Comparison of ENCODE assay signal across 7 cellular contexts in the genomic region with DNA sequence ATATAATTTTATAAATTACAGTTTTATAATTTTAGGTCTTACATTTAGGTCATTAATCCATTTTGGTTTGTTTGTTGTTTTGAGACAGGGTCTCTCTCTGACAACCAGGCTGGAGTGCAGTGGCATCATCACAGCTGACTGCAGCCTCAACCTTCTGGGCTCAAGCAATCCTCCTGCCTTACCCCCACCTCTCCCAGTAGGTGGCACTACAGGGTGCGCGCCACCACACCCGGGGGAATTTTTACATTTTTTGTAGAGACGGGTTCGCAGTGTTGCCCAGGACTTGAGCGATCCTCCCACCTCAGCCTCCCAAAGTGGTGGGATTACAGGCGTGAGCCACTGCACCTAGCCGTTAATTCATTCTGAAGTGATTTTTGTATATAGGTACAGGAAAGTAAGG.
DNase-seq lines count a peak whose midpoint lies in the region; ATAC-seq, FAIRE-seq and TF ChIP-seq lines count a peak whose summit lies in the region.
"Not testable (repeated sequence)": the region's sequence is repeated elsewhere in the genome, so short reads cannot be mapped to it uniquely, and the experiment has no call there.

No MANE protein-coding gene starts in this region.

- H3K4me2 ChIP-seq in GM23338; HepG2 (ENCODE audit: low read depth, low read length): not testable (repeated sequence)

- not testable (repeated sequence) for H3K27me3 ChIP-seq in GM23338 (ENCODE audit: insufficient read depth); HepG2 (ENCODE audit: control insufficient read depth in 1 of 2, insufficient read depth in 2 of 2, low read length in 2 of 2)

- H3K4me1 Mint-ChIP-seq in GM23338; activated T-helper 17 cell treated with anti-CD3 and anti-CD28 coated beads, Interleukin-2, amount 50 U/mL, for 72 hours; stimulated activated memory B cell treated with anti-CD40 and anti-IgM and Interleukin-4, amounts not matched to agents 10 μg/mL and 1 μg/mL and 100 μg/mL, for 72 hours: not testable (repeated sequence)

- H2AFZ ChIP-seq in GM23338; HepG2 (ENCODE audit: low read length): not testable (repeated sequence)

- H3K27me3 Mint-ChIP-seq in GM23338 (ENCODE audit: insufficient read depth, low read depth, poor library complexity); activated T-helper 17 cell treated with anti-CD3 and anti-CD28 coated beads, Interleukin-2, amount 50 U/mL, for 72 hours; stimulated activated memory B cell treated with anti-CD40 and anti-IgM and Interleukin-4, amounts not matched to agents 10 μg/mL and 1 μg/mL and 100 μg/mL, for 72 hours: not testable (repeated sequence)

- POLR2A ChIA-PET in HepG2 (lab: Yijun Ruan, JAX), result not testable (repeated sequence)

- H3K9ac ChIP-seq in HepG2 (ENCODE audit: insufficient read depth, low read depth, low read length), result not testable (repeated sequence)

- H3K27ac Mint-ChIP-seq in GM23338; activated T-helper 17 cell treated with anti-CD3 and anti-CD28 coated beads, Interleukin-2, amount 50 U/mL, for 72 hours; stimulated activated memory B cell treated with anti-CD40 and anti-IgM and Interleukin-4, amounts not matched to agents 10 μg/mL and 1 μg/mL and 100 μg/mL, for 72 hours: not testable (repeated sequence)

- intact Hi-C loops in HepG2 (cut with micrococcal nuclease; ENCODE audit: unreplicated experiment), result not testable (repeated sequence)

- TF ChIP-seq POLR2A in HepG2 (IDR thresholded peaks at IDR 0.05; ENCODE audit: insufficient read depth in 1 of 2, low read depth in 2 of 2, low read length in 2 of 2), result not testable (repeated sequence)

- TF ChIP-seq CTCF in GM23338 (conservative IDR thresholded peaks at IDR 0.05; ENCODE audit: low read depth in 2 of 2); HepG2 (CRISPR knock-in tag; IDR thresholded peaks at IDR 0.05): not testable (repeated sequence)

- TF ChIP-seq EP300 in HepG2 (IDR thresholded peaks at IDR 0.05; ENCODE audit: low read depth in 2 of 2, low read length in 2 of 2); HepG2 (CRISPR knock-in tag; IDR thresholded peaks at IDR 0.05; ENCODE audit: borderline replicate concordance): not testable (repeated sequence)

- H3F3A ChIP-seq in GM23338 (replicated peaks; ENCODE audit: low read depth), result not testable (repeated sequence)

- CTCF ChIA-PET in HepG2 (lab: Yijun Ruan, JAX; ENCODE audit: low intra/inter-chr PET ratio, low total read pairs), result not testable (repeated sequence)

- H3K4me1 ChIP-seq in GM23338 (ENCODE audit: insufficient read depth); HepG2 (ENCODE audit: insufficient read depth, low read length): not testable (repeated sequence)

- H3K4me3 ChIP-seq in GM23338; HepG2 (replicated peaks in 1 of 3; ENCODE audit: insufficient read depth in 1 of 3, low read depth in 2 of 3, low read length in 3 of 3): not testable (repeated sequence)

- not testable (repeated sequence) for FAIRE-seq in HepG2 (lab: Jason Lieb, UNC)

- ATAC-seq in GM18868 (IDR thresholded peaks at IDR 0.05; ENCODE audit: unreplicated experiment), result peak; percentile 81
- peak; percentile 81 for ATAC-seq in GM23338
- ATAC-seq in HG02885 (IDR thresholded peaks at IDR 0.05; ENCODE audit: poor library complexity, unreplicated experiment), result peak; percentile 58
- peak; percentile 74; the same call in 2 of the 3 replicates for ATAC-seq in SK-N-SH treated with all-trans-retinoic acid at 6 μM for 48 hours
- peak; percentile 39 for ATAC-seq in activated T-helper 17 cell treated with anti-CD3 and anti-CD28 coated beads, Interleukin-2, amount 50 U/mL, for 72 hours (replicated peaks)
- ATAC-seq in HepG2, result peak; percentile 88
- ATAC-seq in stimulated activated memory B cell treated with anti-CD40 and anti-IgM and Interleukin-4, amounts not matched to agents 10 μg/mL and 1 μg/mL and 100 μg/mL, for 72 hours, result peak; percentile 57

- H3K9me3 Mint-ChIP-seq in GM23338; activated T-helper 17 cell treated with anti-CD3 and anti-CD28 coated beads, Interleukin-2, amount 50 U/mL, for 72 hours; stimulated activated memory B cell treated with anti-CD40 and anti-IgM and Interleukin-4, amounts not matched to agents 10 μg/mL and 1 μg/mL and 100 μg/mL, for 72 hours: not testable (repeated sequence)

- not testable (repeated sequence) for TF ChIP-seq RAD21 in HepG2 (CRISPR knock-in tag; IDR thresholded peaks at IDR 0.05)

- H3K79me2 ChIP-seq in GM23338 (replicated peaks; ENCODE audit: insufficient read depth); HepG2 (ENCODE audit: insufficient read depth, low read length): not testable (repeated sequence)

- not testable (repeated sequence) for H3K36me3 ChIP-seq in GM23338 (ENCODE audit: insufficient read depth); HepG2 (replicated peaks in 1 of 2; ENCODE audit: control insufficient read depth in 1 of 2, insufficient read depth in 2 of 2, low read length in 2 of 2)

- H3K4me3 Mint-ChIP-seq in GM23338; activated T-helper 17 cell treated with anti-CD3 and anti-CD28 coated beads, Interleukin-2, amount 50 U/mL, for 72 hours; stimulated activated memory B cell treated with anti-CD40 and anti-IgM and Interleukin-4, amounts not matched to agents 10 μg/mL and 1 μg/mL and 100 μg/mL, for 72 hours: not testable (repeated sequence)

- not testable (repeated sequence) for H3K9me3 ChIP-seq in HepG2 (ENCODE audit: low read length)

- not testable (repeated sequence) for H4K20me1 ChIP-seq in GM23338 (replicated peaks; ENCODE audit: insufficient read depth); HepG2 (ENCODE audit: insufficient read depth, low read length)

- DNase-seq in GM23338 (ENCODE audit: low spot score); HepG2 (ENCODE audit: low spot score): not testable (repeated sequence)

- H3K27ac ChIP-seq in GM23338 (ENCODE audit: low read depth); HepG2 (ENCODE audit: extremely low read length, insufficient read depth, low read length): not testable (repeated sequence)

- WGBS in HepG2 (ENCODE audit: low lambda C conversion rate), result no CpG with 5 or more reads among the region's 8 CpGs

- BruUV-seq in HepG2 (replicated peaks; lab: Mats Ljungman, UMichigan), result not testable (repeated sequence)

- in situ Hi-C loops in HepG2 (cut with HindIII; ENCODE audit: extremely low pct_ligation_motif_present, low pct_unique_long_range_greater_than_20kb), result not testable (repeated sequence)

- H3K9me2 ChIP-seq in GM23338 (ENCODE audit: insufficient read depth), result not testable (repeated sequence)

- H3K36me3 Mint-ChIP-seq in GM23338 (ENCODE audit: low read depth); activated T-helper 17 cell treated with anti-CD3 and anti-CD28 coated beads, Interleukin-2, amount 50 U/mL, for 72 hours (ENCODE audit: low read depth); stimulated activated memory B cell treated with anti-CD40 and anti-IgM and Interleukin-4, amounts not matched to agents 10 μg/mL and 1 μg/mL and 100 μg/mL, for 72 hours: not testable (repeated sequence)
